In genomic region chr2:99285521-99285920, GRCh38 we compare ENCODE assay signal across 21 cellular contexts. TPM values are rescaled to one million over a fixed set of nuclear protein-coding genes. Genes with fewer than 3 reads are reported as not detected.
A peak's percentile ranks its signal among the peaks of the same experiment; 100 is the strongest.
DNase-seq lines count a peak whose midpoint lies in the region; ATAC-seq and TF ChIP-seq lines count a peak whose summit lies in the region.
"Had no signal": no experiment of that assay in that cellular context is flagged by ENCODE, and none has a peak within 500 bp of the region (broad histone marks: within the 10 kb centered on the region; RNA-seq: fewer than 3 reads in every experiment).

No MANE protein-coding gene starts in this region.

- DNase-seq in Karpas-422 = no peak
- peak; percentile 28 for DNase-seq in epithelial cell of esophagus (ENCODE audit: low read depth)
- DNase-seq in lower lobe of right lung = no peak
- DNase-seq in thyroid gland = peak; percentile 24 to 32
- no peak for DNase-seq in DMS153 (lab: John Stamatoyannopoulos, UW)
- DNase-seq in cardiac septum (ENCODE audit: low spot score) = no peak
- DNase-seq: CD4-positive, CD25-positive, alpha-beta regulatory T cell; DMS79 treated with DMSO at 0.1 percent for 48 hours; H7; Kasumi-1; MG63; NCI-H1417 treated with DMSO at 0.1 percent for 48 hours; NCI-H187 treated with DMSO at 0.1 percent for 48 hours; NCI-H226; NCI-H510A treated with DMSO at 0.1 percent for 48 hours; Peyer's patch; SJCRH30 had no signal

- H3K9me3 ChIP-seq in Karpas-422 (ENCODE audit: low read length) (no peaks in the 10 kb centered on the region), lower lobe of right lung (no peaks in the 10 kb centered on the region), thyroid gland (no peaks in the 10 kb centered on the region)
- H3K9me3 ChIP-seq: MG63, Peyer's patch had no signal

- no peaks in the 10 kb centered on the region for H3K27me3 ChIP-seq in Karpas-422 (ENCODE audit: low read length)
- H3K27me3 ChIP-seq in lower lobe of right lung (ENCODE audit: low read depth) = no peaks in the 10 kb centered on the region
- H3K27me3 ChIP-seq in thyroid gland = no peaks in the 10 kb centered on the region
- H3K27me3 ChIP-seq: MG63, Peyer's patch, SJCRH30 had no signal

- peak overlapping the region; percentile 70 for H3K4me2 ChIP-seq in Karpas-422 (ENCODE audit: low read depth, low read length, poor library complexity, severe bottlenecking)

- peaks cover 30% of the 10 kb centered on the region for H3K79me2 ChIP-seq in Karpas-422 (ENCODE audit: low read length)

- H3K9me2 ChIP-seq in Karpas-422 (replicated peaks; ENCODE audit: insufficient read depth, low read length) = no peaks in the 10 kb centered on the region

- whole genome bisulfite sequencing in thyroid gland, 2 donors = 67% methylated on average over 7 of the region's 7 CpGs

- TF ChIP-seq POLR2A in thyroid gland (IDR thresholded peaks at IDR 0.05) = no peak

- TF ChIP-seq CTCF in epithelial cell of esophagus (IDR thresholded peaks at IDR 0.05; ENCODE audit: insufficient read depth, low read depth, low read length, missing control alignments) (no peak), lower lobe of right lung (IDR thresholded peaks at IDR 0.05) (no peak), thyroid gland (IDR thresholded peaks at IDR 0.05) (no peak)

- no peak overlapping the region for H3K9ac ChIP-seq in Karpas-422 (ENCODE audit: low read length)

- no peaks in the 10 kb centered on the region for H4K20me1 ChIP-seq in Karpas-422 (ENCODE audit: insufficient read depth, low read depth, low read length)

- H3K4me1 ChIP-seq in Karpas-422 (ENCODE audit: low read length) = peaks cover 44% of the 10 kb centered on the region
- H3K4me1 ChIP-seq in lower lobe of right lung = no peaks in the 10 kb centered on the region
- H3K4me1 ChIP-seq in thyroid gland = peaks cover 0 to 8% of the 10 kb centered on the region in 2 donors
- H3K4me1 ChIP-seq: Peyer's patch, SJCRH30 had no signal

- 0 out of 2 replicates have a peak, but pooled peaks cover 3% of the 10 kb centered on the region for H3K36me3 ChIP-seq in Karpas-422 (ENCODE audit: insufficient read depth, low read length)
- peaks cover 7% of the 10 kb centered on the region for H3K36me3 ChIP-seq in lower lobe of right lung
- H3K36me3 ChIP-seq in thyroid gland = no peaks in the 10 kb centered on the region
- H3K36me3 ChIP-seq: Peyer's patch had no signal

- H3K4me3 ChIP-seq in Karpas-422 (ENCODE audit: low read length) = no peak overlapping the region
- H3K4me3 ChIP-seq in epithelial cell of esophagus (ENCODE audit: low read length) = no peak overlapping the region
- no peak overlapping the region for H3K4me3 ChIP-seq in lower lobe of right lung
- no peak overlapping the region for H3K4me3 ChIP-seq in thyroid gland (replicated peaks in 1 of 3)
- H3K4me3 ChIP-seq: GM12878, MG63, Peyer's patch, SJCRH30 had no signal

- peak overlapping the region; percentile 91 for H3K27ac ChIP-seq in Karpas-422 (ENCODE audit: low read length)
- no peak overlapping the region for H3K27ac ChIP-seq in lower lobe of right lung
- H3K27ac ChIP-seq in thyroid gland = no peak overlapping the region
- H3K27ac ChIP-seq: Peyer's patch, SJCRH30 had no signal

- no peak overlapping the region for H2AFZ ChIP-seq in Karpas-422 (ENCODE audit: low read length)

- intact Hi-C loops in lower lobe of right lung (cut with DNase I) = no loop called here
- intact Hi-C loops in thyroid gland (cut with DNase I) = no loop called here
- intact Hi-C loops in cardiac septum (cut with DNase I) = no loop called here

- peak; percentile 49 for ATAC-seq in lower lobe of right lung
- ATAC-seq in GM18498 (IDR thresholded peaks at IDR 0.05; ENCODE audit: unreplicated experiment) = no peak
- ATAC-seq: GM12878 had no signal

RNA-seq across cellular contexts. Expression of gene LYG1, which starts 15.5 kb away (rescaled TPM):
- total RNA-seq in Karpas-422 (2014; rRNA removed; shearing (Covaris generic); ENCODE audit: low replicate concordance) = 2.4 and 2.7 TPM in 2 replicates
- total RNA-seq in lower lobe of right lung (1.0 TPM), thyroid gland (1 to 10 TPM in 2 of 4 donors, under 1 TPM in 1, not detected in 1; 0.40 to 2.0 (median 1.8) TPM), cardiac septum (0.57 TPM)

RNA-seq across cellular contexts. Expression of gene LYG2, which starts 30.1 kb away (rescaled TPM):
- not detected in 2 replicates for total RNA-seq in Karpas-422 (2014; rRNA removed; shearing (Covaris generic); ENCODE audit: low replicate concordance)
- total RNA-seq in lower lobe of right lung = not detected
- not detected for total RNA-seq in thyroid gland
- total RNA-seq in cardiac septum = not detected
- total RNA-seq: A673; CD4-positive, CD25-positive, alpha-beta regulatory T cell; GM12878; H7; OCI-LY7; Peyer's patch had no signal

RNA-seq across cellular contexts. Expression of gene TXNDC9, which starts 50.6 kb away (rescaled TPM):
- 19.0 and 57.2 TPM in 2 replicates for total RNA-seq in Karpas-422 (2014; rRNA removed; shearing (Covaris generic); ENCODE audit: low replicate concordance)
- 23.4 TPM for total RNA-seq in lower lobe of right lung
- 10 to 100 TPM; 36.7 to 56.0 (median 49.7) TPM for total RNA-seq in thyroid gland
- 24.8 TPM for total RNA-seq in cardiac septum

RNA-seq across cellular contexts. Expression of gene EIF5B, which starts 51.7 kb away (rescaled TPM):
- total RNA-seq in Karpas-422 (2014; rRNA removed; shearing (Covaris generic); ENCODE audit: low replicate concordance) = 20.5 and 35.5 TPM in 2 replicates
- total RNA-seq in lower lobe of right lung (31.0 TPM), thyroid gland (10 to 100 TPM; 24.8 to 36.9 (median 29.8) TPM), cardiac septum (105 TPM)

Comparison
In these comparisons a context has a peak if more than half of its experiments do, and no peak if none do; other contexts are left out.
1. DNase-seq: peak in epithelial cell of esophagus (single experiment) and thyroid gland (2 of 2); none in Karpas-422 (single experiment), lower lobe of right lung (single experiment), DMS153 (single experiment) and cardiac septum (single experiment).